Comparison of ENCODE assay signal across 19 cellular contexts in the genomic region with DNA sequence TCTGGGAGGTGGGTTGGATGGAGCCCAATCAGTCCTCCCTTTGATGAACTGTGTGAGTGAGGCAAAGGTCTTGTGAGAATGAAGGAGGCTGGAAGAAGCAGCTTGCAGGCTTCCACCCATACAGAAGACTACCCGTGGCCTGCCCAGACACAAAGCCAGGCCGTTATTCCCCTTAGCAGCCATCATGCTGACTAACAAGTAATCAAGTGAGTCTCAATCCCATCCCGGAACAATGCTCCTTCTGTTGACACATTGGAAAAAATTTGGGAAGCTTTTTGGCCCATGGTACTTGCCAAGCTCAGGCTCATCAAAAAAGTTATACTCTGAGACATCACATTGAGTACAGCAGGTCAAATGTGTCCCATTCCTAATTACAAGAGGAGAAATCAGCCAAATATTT.
DNase-seq lines count a peak whose midpoint lies in the region; ATAC-seq and TF ChIP-seq lines count a peak whose summit lies in the region.
"Had no signal": no experiment of that assay in that cellular context is flagged by ENCODE, and none has a peak within 500 bp of the region (broad histone marks: within the 10 kb centered on the region; RNA-seq: fewer than 3 reads in every experiment).

No MANE protein-coding gene starts in this region.

- 0% methylated on average over 3 of the region's 3 CpGs for WGBS in mammary epithelial cell (ENCODE audit: low coverage, missing lambda C conversion rate)
- WGBS in endodermal cell (ENCODE audit: insufficient coverage in 1 of 2, insufficient read length in 1 of 2), 2 experiments, result 63 to 82% methylated on average over 3 of the region's 3 CpGs

- H4K20me1 ChIP-seq in mammary epithelial cell (ENCODE audit: insufficient read depth, low read length), result no peaks in the 10 kb centered on the region
- H4K20me1 ChIP-seq: BLaER1 had no signal

- H3K4me3 Mint-ChIP-seq in endodermal cell, result no peak overlapping the region
- H3K4me3 Mint-ChIP-seq: CD14-positive monocyte; CD4-positive, alpha-beta memory T cell had no signal

- H3K36me3 Mint-ChIP-seq in endodermal cell (ENCODE audit: low read depth), result no peaks in the 10 kb centered on the region
- H3K36me3 Mint-ChIP-seq: CD14-positive monocyte; CD4-positive, alpha-beta memory T cell had no signal

- H3K27ac Mint-ChIP-seq in endodermal cell, result no peak overlapping the region
- H3K27ac Mint-ChIP-seq: CD4-positive, alpha-beta memory T cell had no signal

- TF ChIP-seq CTCF in mammary epithelial cell (conservative IDR thresholded peaks at IDR 0.05 in 1 of 2, IDR thresholded peaks at IDR 0.05 in 1 of 2; ENCODE audit: extremely low read depth in 1 of 2, insufficient read depth in 1 of 2, low read depth in 1 of 2, low read length in 2 of 2) (no peak), breast epithelium (IDR thresholded peaks at IDR 0.05) (no peak), endodermal cell (conservative IDR thresholded peaks at IDR 0.05) (no peak)

- no peaks in the 10 kb centered on the region for H3K79me2 ChIP-seq in mammary epithelial cell (ENCODE audit: insufficient read depth, low read length)

- no peak overlapping the region for H3K27ac ChIP-seq in mammary epithelial cell (ENCODE audit: insufficient read depth, low read depth, low read length)
- no peak overlapping the region for H3K27ac ChIP-seq in breast epithelium
- peak overlapping the region; percentile 9 for H3K27ac ChIP-seq in endodermal cell (ENCODE audit: low read depth, low read length)
- H3K27ac ChIP-seq: 22Rv1, A549, BLaER1 had no signal

- H3K4me3 ChIP-seq in mammary epithelial cell (replicated peaks in 1 of 3; ENCODE audit: insufficient read depth in 1 of 3, low read depth in 2 of 3, low read length in 3 of 3) (no peak overlapping the region), breast epithelium (no peak overlapping the region), endodermal cell (ENCODE audit: low read length) (no peak overlapping the region)
- H3K4me3 ChIP-seq: A549, BLaER1, HAP-1, K562 had no signal

- no peak for TF ChIP-seq POLR2A in breast epithelium (IDR thresholded peaks at IDR 0.05)

- no TSS peak for BruUV-seq in mammary epithelial cell (replicated peaks; lab: Mats Ljungman, UMichigan)

- no peaks in the 10 kb centered on the region for H3K9me3 Mint-ChIP-seq in endodermal cell

- H3K27me3 Mint-ChIP-seq in endodermal cell (ENCODE audit: insufficient read depth), result no peaks in the 10 kb centered on the region

- ATAC-seq in GM18858 (IDR thresholded peaks at IDR 0.05; ENCODE audit: unreplicated experiment), result no peak
- ATAC-seq in HG02870 (IDR thresholded peaks at IDR 0.05; ENCODE audit: unreplicated experiment), result no peak
- ATAC-seq: A549, K562 had no signal

- in situ Hi-C loops in mammary epithelial cell (cut with MboI; ENCODE audit: low sequenced_read_pairs in 2 of 2), result no loop called here

- H3K9ac ChIP-seq in mammary epithelial cell (ENCODE audit: insufficient read depth, low read length) (no peak overlapping the region), endodermal cell (ENCODE audit: extremely low read depth, low read length, poor library complexity, severe bottlenecking) (no peak overlapping the region)
- H3K9ac ChIP-seq: BLaER1 had no signal

- DNase-seq in mammary epithelial cell (peak; percentile 28), breast epithelium (ENCODE audit: low spot score in 2 of 2) (no peak), endodermal cell (no peak), posterior vena cava (ENCODE audit: low spot score) (peak; percentile 45), GM03348 (ENCODE audit: low spot score) (no peak), AG20443 (ENCODE audit: low spot score) (no peak)
- DNase-seq: Calu3; CD4-positive, alpha-beta memory T cell; DMS79 treated with DMSO at 0.1 percent for 48 hours; GF-D8; IMR-90 had no signal

- H3K4me2 ChIP-seq in mammary epithelial cell (ENCODE audit: insufficient read depth, low read depth, low read length), result no peak overlapping the region
- H3K4me2 ChIP-seq: A549, BLaER1 had no signal

- dilution Hi-C loops in mammary epithelial cell (cut with HindIII; ENCODE audit: low sequenced_read_pairs), result loop anchor here (10.0 kb wide), 1 partner anchor 98 kb away; no protein-coding TSS in a partner anchor

- H3K27me3 ChIP-seq in mammary epithelial cell (ENCODE audit: insufficient read depth, low read length), result no peaks in the 10 kb centered on the region
- no peaks in the 10 kb centered on the region for H3K27me3 ChIP-seq in breast epithelium
- no peaks in the 10 kb centered on the region for H3K27me3 ChIP-seq in endodermal cell (ENCODE audit: control insufficient read depth, insufficient read depth, low read length, poor library complexity, severe bottlenecking)
- H3K27me3 ChIP-seq: BLaER1 had no signal

- H3K36me3 ChIP-seq in mammary epithelial cell (ENCODE audit: insufficient read depth, low read length), result no peaks in the 10 kb centered on the region
- no peaks in the 10 kb centered on the region for H3K36me3 ChIP-seq in breast epithelium
- no peaks in the 10 kb centered on the region for H3K36me3 ChIP-seq in endodermal cell (ENCODE audit: control insufficient read depth, insufficient read depth, low read length)
- H3K36me3 ChIP-seq: BLaER1, HAP-1 had no signal

- intact Hi-C loops in mammary epithelial cell (cut with micrococcal nuclease) (no loop called here), breast epithelium (cut with DNase I; ENCODE audit: low total_unique reads) (no loop called here), posterior vena cava (cut with DNase I) (no loop called here)

- no peaks in the 10 kb centered on the region for H3K4me1 ChIP-seq in mammary epithelial cell (ENCODE audit: insufficient read depth, low read length)
- no peaks in the 10 kb centered on the region for H3K4me1 ChIP-seq in breast epithelium
- no peaks in the 10 kb centered on the region for H3K4me1 ChIP-seq in endodermal cell (ENCODE audit: control insufficient read depth, insufficient read depth, low read length)
- H3K4me1 ChIP-seq: A549, BLaER1, HAP-1 had no signal

- CTCF ChIA-PET in mammary epithelial cell (lab: Charles Lee; ENCODE audit: low non-redundant PET), result no interaction called here

- H2AFZ ChIP-seq in mammary epithelial cell (ENCODE audit: low read depth, low read length), result peak overlapping the region; percentile 19

- H3K4me1 Mint-ChIP-seq in endodermal cell, result peaks cover 14% of the 10 kb centered on the region
- H3K4me1 Mint-ChIP-seq: CD14-positive monocyte had no signal

- H3K9me3 ChIP-seq in mammary epithelial cell (replicated peaks; ENCODE audit: insufficient read depth, low read length), result no peaks in the 10 kb centered on the region
- no peaks in the 10 kb centered on the region for H3K9me3 ChIP-seq in breast epithelium
- no peaks in the 10 kb centered on the region for H3K9me3 ChIP-seq in endodermal cell (ENCODE audit: control insufficient read depth, low read length)
- H3K9me3 ChIP-seq: A549, BLaER1, HAP-1 had no signal

Comparison
In these comparisons a context has a peak if more than half of its experiments do, and no peak if none do; other contexts are left out.
1. DNase-seq: peak in mammary epithelial cell (single experiment) and posterior vena cava (single experiment); none in breast epithelium (0 of 2), endodermal cell (single experiment), GM03348 (single experiment) and AG20443 (single experiment).